ENCODE assay signal across 10 cellular contexts in genomic region chr14:52960627-52961026, GRCh38. TPM values are rescaled to one million over a fixed set of nuclear protein-coding genes. Genes with fewer than 3 reads are reported as not detected.
DNase-seq lines count a peak whose midpoint lies in the region; FAIRE-seq and TF ChIP-seq lines count a peak whose summit lies in the region.
"Had no signal": no experiment of that assay in that cellular context is flagged by ENCODE, and none has a peak within 500 bp of the region (broad histone marks: within the 10 kb centered on the region; RNA-seq: fewer than 3 reads in every experiment).

No MANE protein-coding gene starts in this region.

- no peak for TF ChIP-seq POLR2A in esophagus muscularis mucosa (IDR thresholded peaks at IDR 0.05; ENCODE audit: low read depth)

- H3K4me3 ChIP-seq in Karpas-422 (ENCODE audit: low read length) = no peak overlapping the region
- H3K4me3 ChIP-seq in esophagus muscularis mucosa = no peak overlapping the region
- H3K4me3 ChIP-seq in trophoblast cell (ENCODE audit: low read depth, low read length) = no peak overlapping the region

- no peak overlapping the region for H3K23ac ChIP-seq in trophoblast cell (ENCODE audit: low read length)

- H3K9ac ChIP-seq in Karpas-422 (ENCODE audit: low read length) (no peak overlapping the region), trophoblast cell (ENCODE audit: low read length) (no peak overlapping the region)

- TF ChIP-seq EP300 in esophagus muscularis mucosa (IDR thresholded peaks at IDR 0.05) = no peak

- H3K4me1 ChIP-seq in Karpas-422 (ENCODE audit: low read length) (no peaks in the 10 kb centered on the region), esophagus muscularis mucosa (peaks cover 8 to 27% (median 19%) of the 10 kb centered on the region in 4 donors), trophoblast cell (ENCODE audit: control insufficient read depth in 1 of 2, insufficient read depth in 2 of 2, low read length in 2 of 2) (peaks cover 0 to 2% of the 10 kb centered on the region in 2 experiments)

- DNase-seq in ELR (ENCODE audit: low read depth) (peak; percentile 5), Karpas-422 (no peak), esophagus muscularis mucosa (ENCODE audit: extremely low spot score) (no peak), trophoblast cell (no peak), urothelium cell line (ENCODE audit: low spot score) (no peak), pons (ENCODE audit: low spot score) (no peak), OCI-M2 (lab: John Stamatoyannopoulos, UW; ENCODE audit: unreplicated experiment) (no peak), DMS79 (lab: John Stamatoyannopoulos, UW) (no peak)
- DNase-seq: occipital lobe had no signal

- H3K27ac ChIP-seq in Karpas-422 (ENCODE audit: low read length) (no peak overlapping the region), esophagus muscularis mucosa (replicated peaks in 1 of 4) (peak overlapping the region; percentile 53 to 68 (median 64)), trophoblast cell (ENCODE audit: low read depth, low read length) (no peak overlapping the region)

- no peak overlapping the region for H2BK120ac ChIP-seq in trophoblast cell (ENCODE audit: insufficient read depth, low read length, poor library complexity)

- FAIRE-seq in urothelium cell line (lab: Jason Lieb, UNC) = no peak
- FAIRE-seq: RCC 7860 had no signal

- H3K18ac ChIP-seq in trophoblast cell (ENCODE audit: low read length) = no peak overlapping the region

- H2AK5ac ChIP-seq in trophoblast cell (ENCODE audit: low read length) = no peak overlapping the region

- no peaks in the 10 kb centered on the region for H4K20me1 ChIP-seq in Karpas-422 (ENCODE audit: insufficient read depth, low read depth, low read length)

- peak overlapping the region; percentile 36 for H2BK12ac ChIP-seq in trophoblast cell (ENCODE audit: low read length)

- WGBS in esophagus muscularis mucosa = 73% methylated on average over 3 of the region's 3 CpGs
- no CpG with 5 or more reads among the region's 3 CpGs for WGBS in trophoblast cell (ENCODE audit: extremely low coverage, insufficient coverage, insufficient read length)

- no peak for TF ChIP-seq CTCF in esophagus muscularis mucosa (IDR thresholded peaks at IDR 0.05)

- no peaks in the 10 kb centered on the region for H3K36me3 ChIP-seq in Karpas-422 (ENCODE audit: insufficient read depth, low read length)
- H3K36me3 ChIP-seq in esophagus muscularis mucosa = no peaks in the 10 kb centered on the region
- no peaks in the 10 kb centered on the region for H3K36me3 ChIP-seq in trophoblast cell (ENCODE audit: control insufficient read depth in 1 of 2, insufficient read depth in 2 of 2, low read length in 2 of 2)

- no peaks in the 10 kb centered on the region for H3K79me1 ChIP-seq in trophoblast cell (ENCODE audit: low read length)

- H3K27me3 ChIP-seq in Karpas-422 (ENCODE audit: low read length) (no peaks in the 10 kb centered on the region), esophagus muscularis mucosa (no peaks in the 10 kb centered on the region), trophoblast cell (ENCODE audit: insufficient read depth, low read length) (no peaks in the 10 kb centered on the region)

- peak overlapping the region; percentile 37 for H4K8ac ChIP-seq in trophoblast cell (ENCODE audit: low read depth, low read length)

- H4K91ac ChIP-seq in trophoblast cell (ENCODE audit: low read depth, low read length) = no peak overlapping the region

- H3K79me2 ChIP-seq in Karpas-422 (ENCODE audit: low read length) (no peaks in the 10 kb centered on the region), trophoblast cell (ENCODE audit: control insufficient read depth, insufficient read depth, low read length, poor library complexity) (no peaks in the 10 kb centered on the region)

- H4K12ac ChIP-seq in trophoblast cell (ENCODE audit: low read depth, low read length) = no peak overlapping the region

- no peaks in the 10 kb centered on the region for H3K9me3 ChIP-seq in Karpas-422 (ENCODE audit: low read length)
- no peaks in the 10 kb centered on the region for H3K9me3 ChIP-seq in esophagus muscularis mucosa
- no peaks in the 10 kb centered on the region for H3K9me3 ChIP-seq in trophoblast cell (ENCODE audit: insufficient read depth, low read depth, low read length)

- no peaks in the 10 kb centered on the region for H3K9me2 ChIP-seq in Karpas-422 (replicated peaks; ENCODE audit: insufficient read depth, low read length)

- no peak overlapping the region for H3K4ac ChIP-seq in trophoblast cell (ENCODE audit: low read depth, low read length)

- H3K14ac ChIP-seq in trophoblast cell (ENCODE audit: low read length) = no peak overlapping the region

- no peak overlapping the region for H2BK5ac ChIP-seq in trophoblast cell (ENCODE audit: low read depth, low read length, poor library complexity)

- H3K4me2 ChIP-seq in Karpas-422 (ENCODE audit: low read depth, low read length, poor library complexity, severe bottlenecking) = no peak overlapping the region
- H3K4me2 ChIP-seq in trophoblast cell (ENCODE audit: low read length) = no peak overlapping the region

- H2AFZ ChIP-seq in Karpas-422 (ENCODE audit: low read length) (peak overlapping the region; percentile 64), trophoblast cell (ENCODE audit: insufficient read depth, low read length, poor library complexity) (no peak overlapping the region)

- intact Hi-C loops in esophagus muscularis mucosa (cut with DNase I) = loop anchor here (2.0 to 5.0 kb wide), 2 partner anchors 97 to 138 kb away; no protein-coding TSS in a partner anchor

RNA-seq across cellular contexts. Expression of gene FERMT2, which starts 9.8 kb away (rescaled TPM):
- total RNA-seq in Karpas-422 (2014; rRNA removed; shearing (Covaris generic); ENCODE audit: low replicate concordance) = 0.07 and 0.34 TPM in 2 replicates
- 100 to 1,000 TPM; 293 to 397 (median 370) TPM for total RNA-seq in esophagus muscularis mucosa
- 83.9 and 88.7 TPM in 2 replicates for polyA plus RNA-seq in trophoblast cell (2013)

Comparison
In these comparisons a context has a peak if more than half of its experiments do, and no peak if none do; other contexts are left out.
1. H3K27ac ChIP-seq: peak in esophagus muscularis mucosa (4 of 4); none in Karpas-422 (single experiment) and trophoblast cell (single experiment).
2. RNA of gene FERMT2, which starts 9.8 kb away (total RNA-seq): 293 to 397 TPM in esophagus muscularis mucosa; 0.07 to 0.34 TPM in Karpas-422; every median in the first group is over 100 times any median in the second.